In the genomic region with DNA sequence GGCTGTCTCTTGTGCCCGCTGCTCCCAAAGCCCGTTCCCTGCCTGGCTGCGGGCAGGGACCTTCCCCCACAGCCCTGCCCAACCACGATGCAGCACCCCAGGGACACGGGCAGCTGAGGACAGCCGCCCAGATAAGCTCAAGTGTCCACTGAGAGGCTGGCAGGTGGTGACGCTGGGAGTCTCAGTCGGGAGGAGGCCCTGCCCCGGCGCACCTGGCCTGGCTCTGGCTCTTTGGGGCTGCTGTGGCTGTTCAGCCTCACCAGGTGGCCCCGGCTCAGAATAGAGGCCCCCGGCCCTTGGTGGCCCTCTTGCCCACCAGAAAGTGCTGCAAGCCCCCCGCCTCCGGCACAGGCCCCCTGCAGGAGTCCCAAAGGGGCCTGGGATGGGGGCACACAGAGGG, we compare ENCODE assay signal across 12 cellular contexts. TPM values are rescaled to one million over a fixed set of nuclear protein-coding genes. Genes with fewer than 3 reads are reported as not detected.
DNase-seq lines count a peak whose midpoint lies in the region; ATAC-seq, FAIRE-seq and TF ChIP-seq lines count a peak whose summit lies in the region.
"Had no signal": no experiment of that assay in that cellular context is flagged by ENCODE, and none has a peak within 500 bp of the region (broad histone marks: within the 10 kb centered on the region; RNA-seq: fewer than 3 reads in every experiment).

No MANE protein-coding gene starts in this region.

- WGBS in heart left ventricle, 4 donors: 21 to 42% (median 40%) methylated on average over 2 to 14 of the region's 14 CpGs
- 70 to 100% (median 80%) methylated on average over 1 to 14 of the region's 14 CpGs for WGBS in spleen, 5 donors

- H3K27ac ChIP-seq in heart left ventricle (peak overlapping the region in 10 of 12 donors; percentile 50 to 97 (median 91)), spleen (peak overlapping the region in 6 of 8 donors; percentile 8 to 85 (median 65))

- ATAC-seq in heart left ventricle (peak; percentile 55 to 69 (median 62)), HG03097 (IDR thresholded peaks at IDR 0.05; ENCODE audit: low FRiP score, unreplicated experiment) (no peak)

- H3K4me3 ChIP-seq in heart left ventricle (peak overlapping the region in 1 of 12 donors; percentile 6), spleen (no peak overlapping the region)

- H3K27me3 ChIP-seq in heart left ventricle (no peaks in the 10 kb centered on the region), spleen (replicated peaks in 1 of 7) (no peaks in the 10 kb centered on the region)

- peak; percentile 22; the same call in 1 of the 2 replicates for TF ChIP-seq EP300 in Ishikawa (IDR thresholded peaks at IDR 0.05; ENCODE audit: borderline replicate concordance)

- TF ChIP-seq POLR2A in heart left ventricle (IDR thresholded peaks at IDR 0.05) (no peak), spleen (IDR thresholded peaks at IDR 0.05) (no peak)

- H3K36me3 ChIP-seq in heart left ventricle: peaks cover 0 to 22% (median 11%) of the 10 kb centered on the region in 9 donors
- peaks cover 0 to 33% (median under 1%) of the 10 kb centered on the region in 6 donors for H3K36me3 ChIP-seq in spleen

- no peaks in the 10 kb centered on the region for H3K9me3 ChIP-seq in heart left ventricle
- no peaks in the 10 kb centered on the region for H3K9me3 ChIP-seq in spleen

- intact Hi-C loops in heart left ventricle (cut with DNase I): no loop called here
- intact Hi-C loops in spleen (cut with DNase I; ENCODE audit: low total_unique reads): no loop called here

- FAIRE-seq in frontal cortex (lab: Jason Lieb, UNC): no peak

- no peak for TF ChIP-seq CTCF in heart left ventricle (IDR thresholded peaks at IDR 0.05)
- no peak for TF ChIP-seq CTCF in spleen (IDR thresholded peaks at IDR 0.05 in 8 of 11, conservative IDR thresholded peaks at IDR 0.05 in 3 of 11)

- DNase-seq in NCI-H2196 treated with DMSO at 0.1 percent for 48 hours (lab: John Stamatoyannopoulos, UW; ENCODE audit: unreplicated experiment) (peak; percentile 88), heart left ventricle (peak in 4 of 5 donors; percentile 75 to 88 (median 85)), spleen (no peak), NCI-H446 (lab: John Stamatoyannopoulos, UW) (no peak), frontal cortex (ENCODE audit: low spot score in 2 of 2) (no peak)
- no peak for DNase-seq in effector CD8-positive, alpha-beta T cell (lab: John Stamatoyannopoulos, UW)
- DNase-seq: hippocampal formation, midbrain, T-helper 1 cell had no signal

- TF ChIP-seq RAD21 in Ishikawa (IDR thresholded peaks at IDR 0.05; ENCODE audit: low read depth): 0 out of 2 replicates have a peak, but pooled peaks have one; percentile 5

- peaks cover 17 to 99% (median 83%) of the 10 kb centered on the region in 12 donors for H3K4me1 ChIP-seq in heart left ventricle
- peaks cover 50 to 100% (median 86%) of the 10 kb centered on the region in 6 donors for H3K4me1 ChIP-seq in spleen

TF ChIP-seq in Ishikawa, 13 proteins besides CTCF, POLR2A, EP300 and RAD21:
- TF ChIP-seq NFIC (IDR thresholded peaks at IDR 0.05): no peak
- peak; percentile 74 for TF ChIP-seq TCF12 (IDR thresholded peaks at IDR 0.05; ENCODE audit: low read depth)

RNA-seq across cellular contexts. Expression of a gene that starts 5.5 kb away (rescaled TPM):
- total RNA-seq in heart left ventricle (10 to 100 TPM in 7 of 9 donors, 1 to 10 TPM in 2; 9.0 to 25.0 (median 11.7) TPM), spleen (10 to 100 TPM in 6 of 7 donors, 1 to 10 TPM in 1; 9.6 to 29.6 (median 20.0) TPM), frontal cortex (33.4 TPM)
- polyA plus RNA-seq in heart left ventricle (10 to 100 TPM; 13.1 to 32.3 TPM), spleen (10 to 100 TPM; 31.3 to 52.1 (median 37.0) TPM)

RNA-seq across cellular contexts. Expression of a gene that starts 5.6 kb away (rescaled TPM):
- 10 to 100 TPM; 48.4 to 94.5 (median 70.4) TPM for total RNA-seq in heart left ventricle
- 10 to 100 TPM; 33.3 to 44.8 TPM for polyA plus RNA-seq in heart left ventricle
- 100 to 1,000 TPM in 4 of 7 donors, 10 to 100 TPM in 3; 63.8 to 185 (median 103) TPM for total RNA-seq in spleen
- 10 to 100 TPM; 20.7 to 82.0 (median 53.3) TPM for polyA plus RNA-seq in spleen
- total RNA-seq in frontal cortex: 39.5 TPM

RNA-seq across cellular contexts. Expression of a gene that starts 15.5 kb away (rescaled TPM):
- 100 to 1,000 TPM; 124 to 496 (median 227) TPM for total RNA-seq in heart left ventricle
- polyA plus RNA-seq in heart left ventricle: 100 to 1,000 TPM; 213 to 396 TPM
- total RNA-seq in spleen: 100 to 1,000 TPM in 4 of 7 donors, 10 to 100 TPM in 3; 62.4 to 179 (median 126) TPM
- 100 to 1,000 TPM in 1 of 3 donors, 10 to 100 TPM in 2; 64.6 to 218 (median 71.2) TPM for polyA plus RNA-seq in spleen
- 13.5 TPM for total RNA-seq in frontal cortex

RNA-seq across cellular contexts. Expression of a gene that starts 22.6 kb away (rescaled TPM):
- under 1 TPM in 1 of 9 donors, not detected in 8; 0.69 TPM for total RNA-seq in heart left ventricle
- under 1 TPM in 1 of 2 donors, not detected in 1; 0.19 TPM for polyA plus RNA-seq in heart left ventricle
- 1 to 10 TPM in 1 of 7 donors, under 1 TPM in 3, not detected in 3; 0.51 to 1.9 (median 0.89) TPM for total RNA-seq in spleen
- polyA plus RNA-seq in spleen: 1 to 10 TPM in 2 of 3 donors, under 1 TPM in 1; 0.30 to 2.5 (median 2.3) TPM
- not detected for total RNA-seq in frontal cortex
- total RNA-seq: subcutaneous adipose tissue had no signal

RNA-seq across cellular contexts. Expression of a gene that starts 32.5 kb away (rescaled TPM):
- 10 to 100 TPM; 10.9 to 47.4 (median 17.0) TPM for total RNA-seq in heart left ventricle
- polyA plus RNA-seq in heart left ventricle: 10 to 100 TPM in 1 of 2 donors, 1 to 10 TPM in 1; 9.4 to 33.8 TPM
- total RNA-seq in spleen: 10 to 100 TPM; 34.6 to 56.2 (median 47.2) TPM
- 10 to 100 TPM; 21.8 to 45.5 (median 29.0) TPM for polyA plus RNA-seq in spleen
- total RNA-seq in frontal cortex: 5.7 TPM

Comparison
In these comparisons a context has a peak if more than half of its experiments do, and no peak if none do; other contexts are left out.
1. DNase-seq: peak in NCI-H2196 treated with DMSO at 0.1 percent for 48 hours (single experiment) and heart left ventricle (4 of 5); none in spleen (single experiment), effector CD8-positive, alpha-beta T cell (single experiment), NCI-H446 (0 of 2) and frontal cortex (0 of 2).